Comparison of ENCODE assay signal across 28 cellular contexts in the genomic region with DNA sequence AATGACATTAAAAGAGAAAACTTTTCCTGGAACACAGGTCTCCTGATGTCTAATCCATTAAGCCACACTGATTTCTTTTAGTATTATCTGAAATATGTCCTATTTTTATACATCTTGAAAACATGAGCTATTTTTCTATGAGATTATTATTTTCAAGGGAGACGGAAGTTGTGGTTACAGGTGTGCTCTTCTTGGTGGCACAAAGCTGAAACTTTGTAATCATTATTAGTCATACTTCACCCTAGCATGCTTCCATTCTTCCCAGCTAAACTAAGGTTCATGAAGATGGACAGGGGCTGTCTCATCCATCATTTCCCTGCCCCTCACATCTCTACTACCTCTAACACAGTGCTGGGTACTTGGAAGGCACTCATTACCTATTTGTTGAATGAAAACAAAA.
"Had no signal": no experiment of that assay in that cellular context is flagged by ENCODE, and none has a peak within 500 bp of the region (broad histone marks: within the 10 kb centered on the region; RNA-seq: fewer than 3 reads in every experiment).

No MANE protein-coding gene starts in this region.

- H3K4me3 ChIP-seq: adrenal gland, body of pancreas, coronary artery, dorsolateral prefrontal cortex, esophagus squamous epithelium, gastroesophageal sphincter, heart right ventricle had no signal

- DNase-seq: activated CD4-positive, alpha-beta memory T cell treated with anti-CD3 and anti-CD28 coated beads for 36 hours; activated CD4-positive, alpha-beta T cell treated with anti-CD3 and anti-CD28 coated beads for 36 hours; activated CD4-positive, alpha-beta T cell treated with anti-CD3 and anti-CD28 coated beads, Interleukin-2, amount 10 ng/mL, durations not matched to agents 24 days and 14 days; activated CD4-positive, CD25-positive, alpha-beta regulatory T cell; activated CD4-positive, CD25-positive, alpha-beta regulatory T cell treated with anti-CD3 and anti-CD28 coated beads, Interleukin-2, amount 50 U/mL, for 72 hours; activated CD8-positive, alpha-beta memory T cell treated with anti-CD3 and anti-CD28 coated beads, Interleukin-2, amount 10 ng/mL, durations not matched to agents 7 days and 5 days; activated CD8-positive, alpha-beta memory T cell treated with anti-CD3 and anti-CD28 coated beads, Interleukin-2, amount 50 U/mL, for 4 hours; activated CD8-positive, alpha-beta T cell treated with anti-CD3 and anti-CD28 coated beads, Interleukin-2, amount 10 ng/mL, durations not matched to agents 7 days and 5 days; activated effector memory CD4-positive, alpha-beta T cell treated with anti-CD3 and anti-CD28 coated beads, Interleukin-2, amount 50 U/mL, for 16 hours; activated naive CD4-positive, alpha-beta T cell treated with anti-CD3 and anti-CD28 coated beads for 36 hours; activated naive CD8-positive, alpha-beta T cell treated with anti-CD3 and anti-CD28 coated beads for 36 hours; activated naive CD8-positive, alpha-beta T cell treated with anti-CD3 and anti-CD28 coated beads, Interleukin-2, amount 50 U/mL, for 24 hours; activated T-cell treated with anti-CD3 and anti-CD28 coated beads, Interleukin-2, amount 50 U/mL, for 1 hour; activated T-cell treated with anti-CD3 and anti-CD28 coated beads, Interleukin-2, amount 50 U/mL, for 48 hours; adrenal gland; amygdala; aorta; body of pancreas; dorsolateral prefrontal cortex; effector CD4-positive, alpha-beta T cell; effector memory CD8-positive, alpha-beta T cell; esophagus squamous epithelium; foreskin melanocyte; heart right ventricle; T-helper 2 cell had no signal

- H3K9me3 ChIP-seq: adrenal gland, body of pancreas, esophagus squamous epithelium, gastroesophageal sphincter, heart right ventricle had no signal

- H3K36me3 ChIP-seq: adrenal gland, esophagus squamous epithelium, gastroesophageal sphincter, heart right ventricle had no signal

- ATAC-seq: activated CD4-positive, alpha-beta T cell treated with anti-CD3 and anti-CD28 coated beads for 36 hours; activated CD8-positive, alpha-beta memory T cell treated with anti-CD3 and anti-CD28 coated beads, Interleukin-2, amount 10 ng/mL, durations not matched to agents 7 days and 5 days; activated CD8-positive, alpha-beta T cell treated with anti-CD3 and anti-CD28 coated beads, Interleukin-2, amount 10 ng/mL, durations not matched to agents 7 days and 5 days; activated naive CD8-positive, alpha-beta T cell treated with anti-CD3 and anti-CD28 coated beads, Interleukin-2, amount 50 U/mL, for 24 hours; body of pancreas; effector memory CD8-positive, alpha-beta T cell; gastroesophageal sphincter; heart right ventricle had no signal

- H3K27me3 ChIP-seq: adrenal gland, body of pancreas, dorsolateral prefrontal cortex, esophagus squamous epithelium, gastroesophageal sphincter had no signal

- H3K4me1 ChIP-seq: adrenal gland, gastroesophageal sphincter, heart right ventricle had no signal

- H3K27ac ChIP-seq: adrenal gland, body of pancreas, coronary artery, dorsolateral prefrontal cortex, epithelial cell of prostate, esophagus squamous epithelium, gastroesophageal sphincter, heart right ventricle had no signal
